16 cellular contexts compared by ENCODE assay signal in the genomic region with DNA sequence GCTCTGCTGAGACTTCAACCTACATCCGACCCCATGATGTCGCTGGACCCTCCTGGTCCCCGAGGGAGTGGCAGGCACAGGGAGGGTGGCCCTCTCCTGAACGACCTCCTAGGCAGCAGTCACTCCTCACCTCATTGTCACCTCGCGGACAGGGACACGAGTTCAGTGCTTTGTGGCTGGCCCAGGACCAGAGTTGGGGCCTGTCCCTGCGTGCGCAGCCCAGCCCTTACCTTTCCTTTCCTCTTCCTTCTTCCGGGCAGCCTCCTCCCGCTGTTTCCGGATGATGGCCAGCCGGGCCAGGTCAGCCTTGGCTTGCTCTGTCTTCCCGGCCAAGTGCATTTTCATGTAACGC. TPM values are rescaled to one million over a fixed set of nuclear protein-coding genes. Genes with fewer than 3 reads are reported as not detected.
DNase-seq lines count a peak whose midpoint lies in the region; ATAC-seq, FAIRE-seq and TF ChIP-seq lines count a peak whose summit lies in the region.
"Had no signal": no experiment of that assay in that cellular context is flagged by ENCODE, and none has a peak within 500 bp of the region (broad histone marks: within the 10 kb centered on the region; RNA-seq: fewer than 3 reads in every experiment).

No MANE protein-coding gene starts in this region.

- H3K4me1 ChIP-seq in HEK293 (ENCODE audit: control insufficient read depth, insufficient read depth, low read length) (no peaks in the 10 kb centered on the region), neutrophil (ENCODE audit: control insufficient read depth in 1 of 2, insufficient read depth in 1 of 2, low read depth in 1 of 2, low read length in 1 of 2) (peaks cover 6 to 7% of the 10 kb centered on the region in 2 experiments)

- TF ChIP-seq POLR2A in GM12891 (IDR thresholded peaks at IDR 0.05; ENCODE audit: low read depth, low read length) = no peak; the same call in 1 of the 2 replicates

- DNase-seq in activated CD4-positive, alpha-beta T cell treated with anti-CD3 and anti-CD28 coated beads, Interleukin-2, amount 10 ng/mL, durations not matched to agents 7 days and 5 days = no peak
- DNase-seq in activated CD4-positive, alpha-beta T cell treated with anti-CD3 and anti-CD28 coated beads, Interleukin-2, amount 10 ng/mL, durations not matched to agents 24 days and 14 days = no peak
- DNase-seq in central memory CD8-positive, alpha-beta T cell (ENCODE audit: low spot score in 2 of 2) = no peak
- no peak for DNase-seq in activated T-helper 1 cell treated with anti-CD3 and anti-CD28 coated beads, Interleukin-12 subunit alpha, Interleukin-12 subunit beta, Interleukin-2, Interleukin-4 antibody, amounts not matched to agents 30 ng/mL and 10 ng/mL and 1 ng/mL, durations not matched to agents 14 hours and 24 hours and 36 hours (ENCODE audit: low spot score)
- DNase-seq in NK-92 (lab: John Stamatoyannopoulos, UW; ENCODE audit: unreplicated experiment) (no peak), GM12891 (ENCODE audit: insufficient read length, low spot score) (no peak)
- DNase-seq: effector memory CD8-positive, alpha-beta T cell; hippocampal formation; KG1; NCI-H1092; NCI-H748 treated with DMSO at 0.1 percent for 48 hours; WERI-Rb-1 had no signal

- FAIRE-seq in GM12891 (lab: Jason Lieb, UNC) = no peak

- ATAC-seq in central memory CD8-positive, alpha-beta T cell (replicated peaks; ENCODE audit: extremely low read depth, poor library complexity, severe bottlenecking) = no peak
- ATAC-seq: effector memory CD8-positive, alpha-beta T cell had no signal

- peaks cover 71% of the 10 kb centered on the region for H3K36me3 Mint-ChIP-seq in activated CD4-positive, alpha-beta T cell treated with anti-CD3 and anti-CD28 coated beads, Interleukin-2, amount 10 ng/mL, durations not matched to agents 7 days and 5 days (ENCODE audit: low read depth)
- H3K36me3 Mint-ChIP-seq in activated CD4-positive, alpha-beta T cell treated with anti-CD3 and anti-CD28 coated beads, Interleukin-2, amount 10 ng/mL, durations not matched to agents 24 days and 14 days (ENCODE audit: low read depth) = peaks cover 81% of the 10 kb centered on the region
- peaks cover 63% of the 10 kb centered on the region for H3K36me3 Mint-ChIP-seq in central memory CD8-positive, alpha-beta T cell (ENCODE audit: insufficient read depth)
- H3K36me3 Mint-ChIP-seq in activated T-helper 1 cell treated with anti-CD3 and anti-CD28 coated beads, Interleukin-12 subunit alpha, Interleukin-12 subunit beta, Interleukin-2, Interleukin-4 antibody, amounts not matched to agents 30 ng/mL and 10 ng/mL and 1 ng/mL, durations not matched to agents 14 hours and 24 hours and 36 hours (ENCODE audit: low read depth) = peaks cover 41% of the 10 kb centered on the region

- peaks cover 24% of the 10 kb centered on the region for H3K4me1 Mint-ChIP-seq in activated CD4-positive, alpha-beta T cell treated with anti-CD3 and anti-CD28 coated beads, Interleukin-2, amount 10 ng/mL, durations not matched to agents 7 days and 5 days
- H3K4me1 Mint-ChIP-seq in activated CD4-positive, alpha-beta T cell treated with anti-CD3 and anti-CD28 coated beads, Interleukin-2, amount 10 ng/mL, durations not matched to agents 24 days and 14 days = peaks cover 17% of the 10 kb centered on the region
- H3K4me1 Mint-ChIP-seq in central memory CD8-positive, alpha-beta T cell = peaks cover 41% of the 10 kb centered on the region
- peaks cover 20% of the 10 kb centered on the region for H3K4me1 Mint-ChIP-seq in activated T-helper 1 cell treated with anti-CD3 and anti-CD28 coated beads, Interleukin-12 subunit alpha, Interleukin-12 subunit beta, Interleukin-2, Interleukin-4 antibody, amounts not matched to agents 30 ng/mL and 10 ng/mL and 1 ng/mL, durations not matched to agents 14 hours and 24 hours and 36 hours (ENCODE audit: low read depth)

- no peak overlapping the region for H3K27ac ChIP-seq in HEK293 (ENCODE audit: extremely low read depth, low read depth, low read length)
- H3K27ac ChIP-seq in neutrophil = peak overlapping the region; percentile 54
- H3K27ac ChIP-seq: WERI-Rb-1 had no signal

- peak overlapping the region; percentile 60 for H3K27ac Mint-ChIP-seq in activated CD4-positive, alpha-beta T cell treated with anti-CD3 and anti-CD28 coated beads, Interleukin-2, amount 10 ng/mL, durations not matched to agents 7 days and 5 days
- no peak overlapping the region for H3K27ac Mint-ChIP-seq in activated CD4-positive, alpha-beta T cell treated with anti-CD3 and anti-CD28 coated beads, Interleukin-2, amount 10 ng/mL, durations not matched to agents 24 days and 14 days
- H3K27ac Mint-ChIP-seq in central memory CD8-positive, alpha-beta T cell (ENCODE audit: low read depth) = peak overlapping the region; percentile 75
- no peak overlapping the region for H3K27ac Mint-ChIP-seq in activated T-helper 1 cell treated with anti-CD3 and anti-CD28 coated beads, Interleukin-12 subunit alpha, Interleukin-12 subunit beta, Interleukin-2, Interleukin-4 antibody, amounts not matched to agents 30 ng/mL and 10 ng/mL and 1 ng/mL, durations not matched to agents 14 hours and 24 hours and 36 hours

- H3K36me3 ChIP-seq in HEK293 (ENCODE audit: control insufficient read depth in 2 of 2, insufficient read depth in 1 of 2, low read length in 2 of 2) (peaks cover 32 to 87% of the 10 kb centered on the region in 2 experiments), neutrophil (peaks cover 88% of the 10 kb centered on the region)

- POLR2A ChIA-PET in activated CD4-positive, alpha-beta T cell treated with anti-CD3 and anti-CD28 coated beads, Interleukin-2, amount 10 ng/mL, durations not matched to agents 7 days and 5 days (lab: Charles Lee) = no interaction called here
- POLR2A ChIA-PET in HEK293 (lab: Yijun Ruan, JAX) = no interaction called here

- H3K4me3 Mint-ChIP-seq in activated CD4-positive, alpha-beta T cell treated with anti-CD3 and anti-CD28 coated beads, Interleukin-2, amount 10 ng/mL, durations not matched to agents 7 days and 5 days = no peak overlapping the region
- H3K4me3 Mint-ChIP-seq in activated CD4-positive, alpha-beta T cell treated with anti-CD3 and anti-CD28 coated beads, Interleukin-2, amount 10 ng/mL, durations not matched to agents 24 days and 14 days = no peak overlapping the region
- H3K4me3 Mint-ChIP-seq in central memory CD8-positive, alpha-beta T cell = no peak overlapping the region
- H3K4me3 Mint-ChIP-seq in activated T-helper 1 cell treated with anti-CD3 and anti-CD28 coated beads, Interleukin-12 subunit alpha, Interleukin-12 subunit beta, Interleukin-2, Interleukin-4 antibody, amounts not matched to agents 30 ng/mL and 10 ng/mL and 1 ng/mL, durations not matched to agents 14 hours and 24 hours and 36 hours = no peak overlapping the region
- H3K4me3 Mint-ChIP-seq: effector memory CD8-positive, alpha-beta T cell; type B pancreatic cell had no signal

- no peaks in the 10 kb centered on the region for H3K27me3 ChIP-seq in neutrophil

- H3K4me3 ChIP-seq in HEK293 (ENCODE audit: low read depth, low read length) (no peak overlapping the region), neutrophil (ENCODE audit: low read depth in 1 of 2, low read length in 1 of 2) (no peak overlapping the region)
- H3K4me3 ChIP-seq: smooth muscle cell had no signal

- no peaks in the 10 kb centered on the region for H3K27me3 Mint-ChIP-seq in activated CD4-positive, alpha-beta T cell treated with anti-CD3 and anti-CD28 coated beads, Interleukin-2, amount 10 ng/mL, durations not matched to agents 7 days and 5 days
- no peaks in the 10 kb centered on the region for H3K27me3 Mint-ChIP-seq in activated CD4-positive, alpha-beta T cell treated with anti-CD3 and anti-CD28 coated beads, Interleukin-2, amount 10 ng/mL, durations not matched to agents 24 days and 14 days
- no peaks in the 10 kb centered on the region for H3K27me3 Mint-ChIP-seq in central memory CD8-positive, alpha-beta T cell
- no peaks in the 10 kb centered on the region for H3K27me3 Mint-ChIP-seq in activated T-helper 1 cell treated with anti-CD3 and anti-CD28 coated beads, Interleukin-12 subunit alpha, Interleukin-12 subunit beta, Interleukin-2, Interleukin-4 antibody, amounts not matched to agents 30 ng/mL and 10 ng/mL and 1 ng/mL, durations not matched to agents 14 hours and 24 hours and 36 hours (ENCODE audit: insufficient read depth)
- H3K27me3 Mint-ChIP-seq: effector memory CD8-positive, alpha-beta T cell; type B pancreatic cell had no signal

- H3K9me3 Mint-ChIP-seq in activated CD4-positive, alpha-beta T cell treated with anti-CD3 and anti-CD28 coated beads, Interleukin-2, amount 10 ng/mL, durations not matched to agents 7 days and 5 days = no peaks in the 10 kb centered on the region
- H3K9me3 Mint-ChIP-seq in activated CD4-positive, alpha-beta T cell treated with anti-CD3 and anti-CD28 coated beads, Interleukin-2, amount 10 ng/mL, durations not matched to agents 24 days and 14 days = no peaks in the 10 kb centered on the region
- H3K9me3 Mint-ChIP-seq in central memory CD8-positive, alpha-beta T cell = no peaks in the 10 kb centered on the region
- no peaks in the 10 kb centered on the region for H3K9me3 Mint-ChIP-seq in activated T-helper 1 cell treated with anti-CD3 and anti-CD28 coated beads, Interleukin-12 subunit alpha, Interleukin-12 subunit beta, Interleukin-2, Interleukin-4 antibody, amounts not matched to agents 30 ng/mL and 10 ng/mL and 1 ng/mL, durations not matched to agents 14 hours and 24 hours and 36 hours
- H3K9me3 Mint-ChIP-seq: effector memory CD8-positive, alpha-beta T cell; type B pancreatic cell had no signal

- H3K9me3 ChIP-seq in HEK293 (ENCODE audit: control insufficient read depth, insufficient read depth, low read depth, low read length) (no peaks in the 10 kb centered on the region), neutrophil (no peaks in the 10 kb centered on the region)

- no peak for TF ChIP-seq CTCF in HEK293 (tag by site-specific recombination; IDR thresholded peaks at IDR 0.05)
- no peak for TF ChIP-seq CTCF in neutrophil (IDR thresholded peaks at IDR 0.05)

- intact Hi-C loops in activated CD4-positive, alpha-beta T cell treated with anti-CD3 and anti-CD28 coated beads, Interleukin-2, amount 10 ng/mL, durations not matched to agents 24 days and 14 days (cut with micrococcal nuclease) = no loop called here
- intact Hi-C loops in activated T-helper 1 cell treated with anti-CD3 and anti-CD28 coated beads, Interleukin-12 subunit alpha, Interleukin-12 subunit beta, Interleukin-2, Interleukin-4 antibody, amounts not matched to agents 30 ng/mL and 10 ng/mL and 1 ng/mL, durations not matched to agents 14 hours and 24 hours and 36 hours (cut with micrococcal nuclease) = no loop called here

- CTCF ChIA-PET in activated CD4-positive, alpha-beta T cell treated with anti-CD3 and anti-CD28 coated beads, Interleukin-2, amount 10 ng/mL, durations not matched to agents 7 days and 5 days (lab: Charles Lee) = no interaction called here
- CTCF ChIA-PET in HEK293 (lab: Yijun Ruan, JAX) = no interaction called here

RNA-seq across cellular contexts. Expression of a gene that starts 10.8 kb away (rescaled TPM):
- 10 to 100 TPM; 81.4 to 81.9 TPM for total RNA-seq in activated CD4-positive, alpha-beta T cell treated with anti-CD3 and anti-CD28 coated beads, Interleukin-2, amount 10 ng/mL, durations not matched to agents 7 days and 5 days
- total RNA-seq in activated CD4-positive, alpha-beta T cell treated with anti-CD3 and anti-CD28 coated beads, Interleukin-2, amount 10 ng/mL, durations not matched to agents 24 days and 14 days = 167 and 168 TPM in 2 replicates
- total RNA-seq in activated T-helper 1 cell treated with anti-CD3 and anti-CD28 coated beads, Interleukin-12 subunit alpha, Interleukin-12 subunit beta, Interleukin-2, Interleukin-4 antibody, amounts not matched to agents 30 ng/mL and 10 ng/mL and 1 ng/mL, durations not matched to agents 14 hours and 24 hours and 36 hours = 160 and 162 TPM in 2 replicates
- 123 TPM for polyA plus RNA-seq in GM12891 (2012; ENCODE audit: low read depth, missing spikeins)

RNA-seq across cellular contexts. Expression of a gene that starts 11.2 kb away (rescaled TPM):
- 100 to 1,000 TPM in 1 of 2 experiments, 10 to 100 TPM in 1; 94.2 to 115 TPM for total RNA-seq in activated CD4-positive, alpha-beta T cell treated with anti-CD3 and anti-CD28 coated beads, Interleukin-2, amount 10 ng/mL, durations not matched to agents 7 days and 5 days
- 136 and 147 TPM in 2 replicates for total RNA-seq in activated CD4-positive, alpha-beta T cell treated with anti-CD3 and anti-CD28 coated beads, Interleukin-2, amount 10 ng/mL, durations not matched to agents 24 days and 14 days
- total RNA-seq in activated T-helper 1 cell treated with anti-CD3 and anti-CD28 coated beads, Interleukin-12 subunit alpha, Interleukin-12 subunit beta, Interleukin-2, Interleukin-4 antibody, amounts not matched to agents 30 ng/mL and 10 ng/mL and 1 ng/mL, durations not matched to agents 14 hours and 24 hours and 36 hours = 132 and 145 TPM in 2 replicates
- polyA plus RNA-seq in GM12891 (2012; ENCODE audit: low read depth, missing spikeins) = 93.9 TPM

RNA-seq across cellular contexts. Expression of a gene that starts 23.1 kb away (rescaled TPM):
- 100 to 1,000 TPM; 361 to 399 TPM for total RNA-seq in activated CD4-positive, alpha-beta T cell treated with anti-CD3 and anti-CD28 coated beads, Interleukin-2, amount 10 ng/mL, durations not matched to agents 7 days and 5 days
- total RNA-seq in activated CD4-positive, alpha-beta T cell treated with anti-CD3 and anti-CD28 coated beads, Interleukin-2, amount 10 ng/mL, durations not matched to agents 24 days and 14 days = 248 and 250 TPM in 2 replicates
- 254 and 256 TPM in 2 replicates for total RNA-seq in activated T-helper 1 cell treated with anti-CD3 and anti-CD28 coated beads, Interleukin-12 subunit alpha, Interleukin-12 subunit beta, Interleukin-2, Interleukin-4 antibody, amounts not matched to agents 30 ng/mL and 10 ng/mL and 1 ng/mL, durations not matched to agents 14 hours and 24 hours and 36 hours
- polyA plus RNA-seq in GM12891 (2012; ENCODE audit: low read depth, missing spikeins) = 631 TPM

RNA-seq across cellular contexts. Expression of a gene that starts 41.0 kb away (rescaled TPM):
- total RNA-seq in activated CD4-positive, alpha-beta T cell treated with anti-CD3 and anti-CD28 coated beads, Interleukin-2, amount 10 ng/mL, durations not matched to agents 7 days and 5 days = 1 to 10 TPM; 5.7 to 8.6 TPM
- 10.5 and 10.7 TPM in 2 replicates for total RNA-seq in activated CD4-positive, alpha-beta T cell treated with anti-CD3 and anti-CD28 coated beads, Interleukin-2, amount 10 ng/mL, durations not matched to agents 24 days and 14 days
- total RNA-seq in activated T-helper 1 cell treated with anti-CD3 and anti-CD28 coated beads, Interleukin-12 subunit alpha, Interleukin-12 subunit beta, Interleukin-2, Interleukin-4 antibody, amounts not matched to agents 30 ng/mL and 10 ng/mL and 1 ng/mL, durations not matched to agents 14 hours and 24 hours and 36 hours = 13.7 and 16.0 TPM in 2 replicates
- 4.4 TPM for polyA plus RNA-seq in GM12891 (2012; ENCODE audit: low read depth, missing spikeins)

RNA-seq across cellular contexts. Expression of a gene that starts 41.1 kb away (rescaled TPM):
- 10 to 100 TPM; 58.5 to 61.9 TPM for total RNA-seq in activated CD4-positive, alpha-beta T cell treated with anti-CD3 and anti-CD28 coated beads, Interleukin-2, amount 10 ng/mL, durations not matched to agents 7 days and 5 days
- total RNA-seq in activated CD4-positive, alpha-beta T cell treated with anti-CD3 and anti-CD28 coated beads, Interleukin-2, amount 10 ng/mL, durations not matched to agents 24 days and 14 days = 83.5 and 89.0 TPM in 2 replicates
- 92.3 and 93.2 TPM in 2 replicates for total RNA-seq in activated T-helper 1 cell treated with anti-CD3 and anti-CD28 coated beads, Interleukin-12 subunit alpha, Interleukin-12 subunit beta, Interleukin-2, Interleukin-4 antibody, amounts not matched to agents 30 ng/mL and 10 ng/mL and 1 ng/mL, durations not matched to agents 14 hours and 24 hours and 36 hours
- 37.3 TPM for polyA plus RNA-seq in GM12891 (2012; ENCODE audit: low read depth, missing spikeins)

Comparison
In these comparisons a context has a peak if more than half of its experiments do, and no peak if none do; other contexts are left out.
1. H3K27ac Mint-ChIP-seq: peak in activated CD4-positive, alpha-beta T cell treated with anti-CD3 and anti-CD28 coated beads, Interleukin-2, amount 10 ng/mL, durations not matched to agents 7 days and 5 days (single experiment) and central memory CD8-positive, alpha-beta T cell (single experiment); none in activated CD4-positive, alpha-beta T cell treated with anti-CD3 and anti-CD28 coated beads, Interleukin-2, amount 10 ng/mL, durations not matched to agents 24 days and 14 days (single experiment) and activated T-helper 1 cell treated with anti-CD3 and anti-CD28 coated beads, Interleukin-12 subunit alpha, Interleukin-12 subunit beta, Interleukin-2, Interleukin-4 antibody, amounts not matched to agents 30 ng/mL and 10 ng/mL and 1 ng/mL, durations not matched to agents 14 hours and 24 hours and 36 hours (single experiment).